In the genomic region with DNA sequence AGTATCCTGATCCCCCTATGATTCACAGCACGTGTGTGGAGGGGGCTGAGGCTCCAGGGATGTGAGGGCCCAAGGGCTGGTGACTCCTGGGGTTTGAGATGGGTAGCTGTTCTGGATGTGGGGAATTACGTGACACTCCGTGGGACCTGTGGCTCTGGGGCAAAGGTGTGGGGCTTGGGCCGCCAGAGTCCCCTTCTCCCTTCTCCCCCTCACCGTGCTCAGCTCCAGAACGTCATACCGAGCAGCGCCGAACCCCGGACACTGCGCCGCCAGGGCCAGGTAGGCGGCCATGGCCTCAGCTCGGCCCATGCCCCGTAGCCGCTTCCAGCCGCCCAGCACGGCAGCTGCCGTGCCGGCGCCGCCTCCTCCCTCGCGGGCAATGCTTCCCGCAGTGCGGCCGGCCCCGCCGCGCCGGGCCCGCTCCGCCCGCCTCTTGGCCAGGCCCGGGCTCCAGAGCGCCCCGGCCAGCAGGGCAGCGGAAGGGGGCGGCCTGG, we compare ENCODE assay signal across 1 cellular context.
TF ChIP-seq lines count a peak whose summit lies in the region.

No MANE protein-coding gene starts in this region.

TF ChIP-seq in GM12878, 131 proteins besides CTCF, POLR2A, EP300 and RAD21:
- TF ChIP-seq HSF1 (IDR thresholded peaks at IDR 0.05; ENCODE audit: low read depth, low read length) (no peak), CHD1 (IDR thresholded peaks at IDR 0.05; ENCODE audit: low read depth, low read length) (no peak), TAF1 (IDR thresholded peaks at IDR 0.05; ENCODE audit: borderline replicate concordance, low read depth, low read length) (no peak), ZBTB4 (CRISPR knock-in tag; IDR thresholded peaks at IDR 0.05) (no peak), ESRRA (IDR thresholded peaks at IDR 0.05; ENCODE audit: low read length) (no peak), CREM (IDR thresholded peaks at IDR 0.05; ENCODE audit: low read depth) (no peak)
TF ChIP-seq in GM12878: peak in this region for 0.
